17 cellular contexts compared by ENCODE assay signal in genomic region chr3:107999215-107999775, GRCh38.
DNase-seq lines count a peak whose midpoint lies in the region; ATAC-seq and TF ChIP-seq lines count a peak whose summit lies in the region.
"Had no signal": no experiment of that assay in that cellular context is flagged by ENCODE, and none has a peak within 500 bp of the region (broad histone marks: within the 10 kb centered on the region; RNA-seq: fewer than 3 reads in every experiment).

No MANE protein-coding gene starts in this region.

- H3K79me2 ChIP-seq in mammary epithelial cell (ENCODE audit: insufficient read depth, low read length): no peaks in the 10 kb centered on the region

- no TSS peak for BruUV-seq in mammary epithelial cell (replicated peaks; lab: Mats Ljungman, UMichigan)

- no peak overlapping the region for H3K27ac Mint-ChIP-seq in T-cell
- no peak overlapping the region for H3K27ac Mint-ChIP-seq in activated naive CD4-positive, alpha-beta T cell treated with anti-CD3 and anti-CD28 coated beads, Interleukin-2, amount 50 U/mL, for 72 hours

- CTCF ChIA-PET in mammary epithelial cell (lab: Charles Lee; ENCODE audit: low non-redundant PET) (no interaction called here), T-cell (lab: Charles Lee) (interaction anchor here in 1 of 2 donors (0.7 kb wide), 1 partner anchor 572 kb away, joined by 3 read pairs; no protein-coding TSS in a partner anchor)

- in situ Hi-C loops in Caki2 (cut with HindIII; ENCODE audit: low pct_unique_long_range_greater_than_20kb, low sequenced_read_pairs) (no loop called here), mammary epithelial cell (cut with MboI; ENCODE audit: low sequenced_read_pairs in 2 of 2) (no loop called here)

- H3K4me1 ChIP-seq in mammary epithelial cell (ENCODE audit: insufficient read depth, low read length): peaks cover 36% of the 10 kb centered on the region
- H3K4me1 ChIP-seq: vagina had no signal

- H3K4me1 Mint-ChIP-seq in T-cell: peaks cover 0 to 7% (median 4%) of the 10 kb centered on the region in 3 donors

- no peaks in the 10 kb centered on the region for H3K27me3 Mint-ChIP-seq in T-cell

- ATAC-seq in T-cell (replicated peaks in 1 of 4) (no peak), left lobe of liver (no peak)
- no peak for ATAC-seq in activated naive CD4-positive, alpha-beta T cell treated with anti-CD3 and anti-CD28 coated beads, Interleukin-2, amount 50 U/mL, for 72 hours
- ATAC-seq: left colon had no signal

- peak overlapping the region; percentile 65 for H2AFZ ChIP-seq in mammary epithelial cell (ENCODE audit: low read depth, low read length)

- no peaks in the 10 kb centered on the region for H3K36me3 Mint-ChIP-seq in T-cell
- no peaks in the 10 kb centered on the region for H3K36me3 Mint-ChIP-seq in activated naive CD4-positive, alpha-beta T cell treated with anti-CD3 and anti-CD28 coated beads, Interleukin-2, amount 50 U/mL, for 72 hours

- H4K20me1 ChIP-seq in mammary epithelial cell (ENCODE audit: insufficient read depth, low read length): no peaks in the 10 kb centered on the region

- peak; percentile 58 for DNase-seq in Caki2 (ENCODE audit: low read depth)
- DNase-seq in M059J (ENCODE audit: low read depth): peak; percentile 97
- peak; percentile 81 for DNase-seq in mammary epithelial cell
- peak; percentile 92 for DNase-seq in kidney tubule cell (ENCODE audit: low spot score)
- no peak for DNase-seq in T-cell
- no peak for DNase-seq in mesenteric fat pad (ENCODE audit: low spot score)
- no peak for DNase-seq in activated naive CD4-positive, alpha-beta T cell treated with anti-CD3 and anti-CD28 coated beads, Interleukin-2, amount 50 U/mL, for 72 hours (ENCODE audit: low spot score in 2 of 2)
- no peak for DNase-seq in left lobe of liver (ENCODE audit: low spot score)
- DNase-seq: activated CD4-positive, alpha-beta T cell treated with anti-CD3 and anti-CD28 coated beads for 1 hour; AML-193; caudate nucleus; DND-41; esophagus squamous epithelium; left colon; NCI-H1092; SJCRH30 had no signal

- no peaks in the 10 kb centered on the region for H3K27me3 ChIP-seq in mammary epithelial cell (ENCODE audit: insufficient read depth, low read length)
- H3K27me3 ChIP-seq: esophagus squamous epithelium, SJCRH30, vagina had no signal

- peak; percentile 14 to 19 for TF ChIP-seq CTCF in mammary epithelial cell (conservative IDR thresholded peaks at IDR 0.05 in 1 of 2, IDR thresholded peaks at IDR 0.05 in 1 of 2; ENCODE audit: extremely low read depth in 1 of 2, insufficient read depth in 1 of 2, low read depth in 1 of 2, low read length in 2 of 2)

- no peak overlapping the region for H3K4me3 ChIP-seq in mammary epithelial cell (replicated peaks in 1 of 3; ENCODE audit: insufficient read depth in 1 of 3, low read depth in 2 of 3, low read length in 3 of 3)
- H3K4me3 ChIP-seq: esophagus squamous epithelium, SJCRH30, vagina had no signal

- WGBS in mammary epithelial cell (ENCODE audit: low coverage, missing lambda C conversion rate): 2% methylated on average over 5 of the region's 5 CpGs

- H3K4me3 Mint-ChIP-seq in T-cell: no peak overlapping the region

- no peaks in the 10 kb centered on the region for H3K9me3 Mint-ChIP-seq in T-cell
- H3K9me3 Mint-ChIP-seq in activated naive CD4-positive, alpha-beta T cell treated with anti-CD3 and anti-CD28 coated beads, Interleukin-2, amount 50 U/mL, for 72 hours: peaks cover 0 to 9% of the 10 kb centered on the region in 2 donors

- H3K27ac ChIP-seq in mammary epithelial cell (ENCODE audit: insufficient read depth, low read depth, low read length): peak overlapping the region; percentile 13
- H3K27ac ChIP-seq: esophagus squamous epithelium, SJCRH30, vagina had no signal

- no peaks in the 10 kb centered on the region for H3K9me3 ChIP-seq in mammary epithelial cell (replicated peaks; ENCODE audit: insufficient read depth, low read length)
- H3K9me3 ChIP-seq: esophagus squamous epithelium, SJCRH30, vagina had no signal

- intact Hi-C loops in mammary epithelial cell (cut with micrococcal nuclease): no loop called here

- dilution Hi-C loops in mammary epithelial cell (cut with HindIII; ENCODE audit: low sequenced_read_pairs): no loop called here

- peak overlapping the region; percentile 17 for H3K4me2 ChIP-seq in mammary epithelial cell (ENCODE audit: insufficient read depth, low read depth, low read length)

- no peaks in the 10 kb centered on the region for H3K36me3 ChIP-seq in mammary epithelial cell (ENCODE audit: insufficient read depth, low read length)
- H3K36me3 ChIP-seq: esophagus squamous epithelium, SJCRH30, vagina had no signal

- POLR2A ChIA-PET in T-cell (lab: Charles Lee): no interaction called here

- no peak overlapping the region for H3K9ac ChIP-seq in mammary epithelial cell (ENCODE audit: insufficient read depth, low read length)

Comparison
In these comparisons a context has a peak if more than half of its experiments do, and no peak if none do; other contexts are left out.
1. DNase-seq: peak in Caki2 (single experiment), M059J (single experiment), mammary epithelial cell (single experiment) and kidney tubule cell (single experiment); none in T-cell (0 of 34), mesenteric fat pad (single experiment), activated naive CD4-positive, alpha-beta T cell treated with anti-CD3 and anti-CD28 coated beads, Interleukin-2, amount 50 U/mL, for 72 hours (0 of 2) and left lobe of liver (single experiment).